ENCODE assay signal across 9 cellular contexts in the genomic region with DNA sequence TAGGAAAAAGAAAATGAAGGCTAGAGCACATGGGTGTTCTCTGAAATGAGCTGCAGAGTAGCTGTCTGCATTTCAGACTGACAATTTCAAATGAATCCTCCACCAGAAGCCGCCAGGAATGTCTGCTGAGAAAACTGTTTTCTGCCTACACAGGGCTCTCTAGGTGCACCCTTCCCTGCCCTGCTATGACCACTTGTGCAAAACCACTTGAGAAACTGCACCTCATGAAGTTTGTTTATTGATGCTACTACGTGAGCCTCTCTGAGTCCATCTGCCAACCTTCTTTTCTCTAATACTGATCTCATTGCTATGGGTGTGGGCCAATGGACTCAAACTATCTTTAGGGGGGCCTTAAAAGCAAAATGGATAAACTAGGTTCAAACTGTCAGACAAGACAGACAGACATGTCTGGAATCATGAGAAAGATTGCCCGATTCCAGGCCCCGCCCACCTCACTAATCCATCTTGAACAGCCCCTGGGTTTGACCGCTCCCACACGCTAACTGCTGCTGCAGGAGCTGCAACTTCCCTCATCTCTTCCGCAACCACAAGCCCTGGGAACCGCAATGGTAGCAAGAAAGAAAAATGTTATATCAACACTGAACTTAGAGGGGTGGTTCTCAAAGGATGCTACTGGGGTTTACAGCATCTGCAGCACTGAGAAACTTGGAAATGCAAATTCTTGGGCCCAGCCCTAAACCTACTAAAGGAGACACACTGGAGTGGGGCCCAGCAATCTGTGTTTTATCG. TPM values are rescaled to one million over a fixed set of nuclear protein-coding genes. Genes with fewer than 3 reads are reported as not detected.
DNase-seq lines count a peak whose midpoint lies in the region; ATAC-seq, FAIRE-seq and TF ChIP-seq lines count a peak whose summit lies in the region.
"Had no signal": no experiment of that assay in that cellular context is flagged by ENCODE, and none has a peak within 500 bp of the region (broad histone marks: within the 10 kb centered on the region; RNA-seq: fewer than 3 reads in every experiment).

No MANE protein-coding gene starts in this region.

- CTCF ChIA-PET in K562 (lab: Yijun Ruan, JAX; ENCODE audit: low intra/inter-chr PET ratio) = no interaction called here

- H3K36me3 ChIP-seq in K562 (ENCODE audit: control insufficient read depth, insufficient read depth, low read length) (no peaks in the 10 kb centered on the region), tibial artery (no peaks in the 10 kb centered on the region), esophagus muscularis mucosa (no peaks in the 10 kb centered on the region)

- H3K4me1 ChIP-seq in K562 (replicated peaks in 1 of 2; ENCODE audit: control insufficient read depth in 2 of 2, insufficient read depth in 2 of 2, low read length in 2 of 2) (peaks cover 30 to 78% of the 10 kb centered on the region in 2 experiments), tibial artery (peaks cover 0 to 9% (median 4%) of the 10 kb centered on the region in 4 donors), esophagus muscularis mucosa (peaks cover 0 to 10% (median 6%) of the 10 kb centered on the region in 4 donors)

- in situ Hi-C loops in K562 (cut with MboI) = no loop called here

- H3K4me3 ChIP-seq in K562 (no peak overlapping the region), tibial artery (no peak overlapping the region), esophagus muscularis mucosa (no peak overlapping the region)

- H3K9me3 ChIP-seq in K562 (replicated peaks; ENCODE audit: control insufficient read depth, insufficient read depth, low read depth, low read length) = no peaks in the 10 kb centered on the region
- H3K9me3 ChIP-seq in tibial artery = no peaks in the 10 kb centered on the region
- no peaks in the 10 kb centered on the region for H3K9me3 ChIP-seq in esophagus muscularis mucosa

- H3K9me1 ChIP-seq in K562 (ENCODE audit: control insufficient read depth, insufficient read depth, low read length) = no peaks in the 10 kb centered on the region

- BruUV-seq in K562 (replicated peaks; lab: Mats Ljungman, UMichigan) = no TSS peak

- H3K79me2 ChIP-seq in K562 (ENCODE audit: control insufficient read depth, insufficient read depth, low read length) = no peaks in the 10 kb centered on the region

- H2AFZ ChIP-seq in K562 (ENCODE audit: low read depth, low read length) = peak overlapping the region; percentile 46

- FAIRE-seq in K562 (lab: Jason Lieb, UNC) = peak; percentile 87

- POLR2A ChIA-PET in K562 (lab: Yijun Ruan, JAX) = interaction anchor here (0.7 to 1.2 kb wide), 3 partner anchors 15 to 201 kb away, joined by 3 to 4 read pairs (median 4); no protein-coding TSS in a partner anchor

- intact Hi-C loops in K562 (cut with micrococcal nuclease) = loop anchor here (5.0 to 10.0 kb wide), 2 partner anchors 32 to 95 kb away; no protein-coding TSS in a partner anchor
- intact Hi-C loops in tibial artery (cut with DNase I; ENCODE audit: low total_unique reads) = loop anchor here (10.0 kb wide), 2 partner anchors 175 to 865 kb away; no protein-coding TSS in a partner anchor
- intact Hi-C loops in esophagus muscularis mucosa (cut with DNase I) = no loop called here

- H3K27ac ChIP-seq in K562 (ENCODE audit: extremely low read depth, low read depth, low read length) (peak overlapping the region; percentile 62), tibial artery (no peak overlapping the region), esophagus muscularis mucosa (replicated peaks in 1 of 4) (no peak overlapping the region)

- no peaks in the 10 kb centered on the region for H3K27me3 ChIP-seq in K562 (ENCODE audit: control insufficient read depth in 2 of 2, insufficient read depth in 2 of 2, low read length in 2 of 2)
- H3K27me3 ChIP-seq in tibial artery = no peaks in the 10 kb centered on the region
- no peaks in the 10 kb centered on the region for H3K27me3 ChIP-seq in esophagus muscularis mucosa

- TF ChIP-seq RAD21 in K562 (CRISPR knock-in tag; conservative IDR thresholded peaks at IDR 0.05 in 1 of 2, IDR thresholded peaks at IDR 0.05 in 1 of 2) = no peak

- whole genome bisulfite sequencing in K562 (ENCODE audit: insufficient coverage, low coverage, missing lambda C conversion rate) = 0% methylated on average over 9 of the region's 9 CpGs
- WGBS in esophagus muscularis mucosa = 93% methylated on average over 9 of the region's 9 CpGs

- H3K4me2 ChIP-seq in K562 (ENCODE audit: insufficient read depth, low read length) = peak overlapping the region; percentile 62

- no peaks in the 10 kb centered on the region for H4K20me1 ChIP-seq in K562 (replicated peaks; ENCODE audit: control insufficient read depth, insufficient read depth, low read length)

- DNase-seq in CMK (ENCODE audit: low read depth) = peak; percentile 82
- peak; percentile 56 to 88 (median 66) for DNase-seq in K562 (ENCODE audit: extremely low read depth in 1 of 4, low spot score in 3 of 4)
- no peak for DNase-seq in tibial artery
- DNase-seq in esophagus muscularis mucosa (ENCODE audit: extremely low spot score) = no peak
- DNase-seq in stimulated activated CD4-positive, alpha-beta T cell treated with anti-CD3 and anti-CD28 coated beads, Interleukin-4, amount 100 ng/mL, for 4 hours = no peak
- DNase-seq: SHP77 treated with DMSO at 0.1 percent for 48 hours had no signal

- TF ChIP-seq POLR2A in K562 (conservative IDR thresholded peaks at IDR 0.05) (no peak), esophagus muscularis mucosa (IDR thresholded peaks at IDR 0.05; ENCODE audit: low read depth) (no peak)

- ATAC-seq in GM19397 (IDR thresholded peaks at IDR 0.05; ENCODE audit: unreplicated experiment) (peak; percentile 27), HG03571 (IDR thresholded peaks at IDR 0.05; ENCODE audit: unreplicated experiment) (peak; percentile 11), K562 (peak; percentile 77), GM18873 (IDR thresholded peaks at IDR 0.05; ENCODE audit: low FRiP score, unreplicated experiment) (no peak)

- no peak for TF ChIP-seq CTCF in K562 (IDR thresholded peaks at IDR 0.05 in 2 of 3, conservative IDR thresholded peaks at IDR 0.05 in 1 of 3; ENCODE audit: insufficient read depth in 2 of 3, low read depth in 1 of 3, low read length in 3 of 3)
- TF ChIP-seq CTCF in tibial artery (IDR thresholded peaks at IDR 0.05) = no peak
- TF ChIP-seq CTCF in esophagus muscularis mucosa (IDR thresholded peaks at IDR 0.05) = no peak

- peak overlapping the region in 1 of 2 experiments; percentile 23; a peak in 1 of 4 replicates for H3K9ac ChIP-seq in K562 (ENCODE audit: insufficient read depth in 1 of 2, low read depth in 2 of 2, low read length in 2 of 2)

- peak; percentile 80 for TF ChIP-seq EP300 in K562 (IDR thresholded peaks at IDR 0.05; ENCODE audit: low read length)
- TF ChIP-seq EP300 in esophagus muscularis mucosa (IDR thresholded peaks at IDR 0.05) = no peak

TF ChIP-seq in K562, 482 proteins besides CTCF, POLR2A, EP300 and RAD21 (continues in another document):
- no peak for TF ChIP-seq SMC3 (conservative IDR thresholded peaks at IDR 0.05; ENCODE audit: insufficient read depth, low read depth, low read length)
- peak; percentile 27; the same call in 1 of the 2 replicates for TF ChIP-seq CREM (IDR thresholded peaks at IDR 0.05; ENCODE audit: low read depth)
- no peak for TF ChIP-seq ZNF408 (CRISPR knock-in tag; IDR thresholded peaks at IDR 0.05; ENCODE audit: low read depth)
- TF ChIP-seq CBFA2T3 (IDR thresholded peaks at IDR 0.05) = peak; percentile 89
- no peak for TF ChIP-seq GTF2A2 (tag; IDR thresholded peaks at IDR 0.05)
- TF ChIP-seq HMG20B (CRISPR knock-in tag; IDR thresholded peaks at IDR 0.05) = no peak
- no peak for TF ChIP-seq ZNF707 (CRISPR knock-in tag; conservative IDR thresholded peaks at IDR 0.05)
- TF ChIP-seq, protein P1, sequence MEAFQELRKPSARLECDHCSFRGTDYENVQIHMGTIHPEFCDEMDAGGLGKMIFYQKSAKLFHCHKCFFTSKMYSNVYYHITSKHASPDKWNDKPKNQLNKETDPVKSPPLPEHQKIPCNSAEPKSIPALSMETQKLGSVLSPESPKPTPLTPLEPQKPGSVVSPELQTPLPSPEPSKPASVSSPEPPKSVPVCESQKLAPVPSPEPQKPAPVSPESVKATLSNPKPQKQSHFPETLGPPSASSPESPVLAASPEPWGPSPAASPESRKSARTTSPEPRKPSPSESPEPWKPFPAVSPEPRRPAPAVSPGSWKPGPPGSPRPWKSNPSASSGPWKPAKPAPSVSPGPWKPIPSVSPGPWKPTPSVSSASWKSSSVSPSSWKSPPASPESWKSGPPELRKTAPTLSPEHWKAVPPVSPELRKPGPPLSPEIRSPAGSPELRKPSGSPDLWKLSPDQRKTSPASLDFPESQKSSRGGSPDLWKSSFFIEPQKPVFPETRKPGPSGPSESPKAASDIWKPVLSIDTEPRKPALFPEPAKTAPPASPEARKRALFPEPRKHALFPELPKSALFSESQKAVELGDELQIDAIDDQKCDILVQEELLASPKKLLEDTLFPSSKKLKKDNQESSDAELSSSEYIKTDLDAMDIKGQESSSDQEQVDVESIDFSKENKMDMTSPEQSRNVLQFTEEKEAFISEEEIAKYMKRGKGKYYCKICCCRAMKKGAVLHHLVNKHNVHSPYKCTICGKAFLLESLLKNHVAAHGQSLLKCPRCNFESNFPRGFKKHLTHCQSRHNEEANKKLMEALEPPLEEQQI (IDR thresholded peaks at IDR 0.05) = no peak
- no peak for TF ChIP-seq KDM5B (IDR thresholded peaks at IDR 0.05; ENCODE audit: insufficient replicate concordance, low read depth, low read length)

RNA-seq across cellular contexts. Expression of a gene that starts 9.0 kb away (rescaled TPM):
- total RNA-seq in K562 (2011; cell fraction: chromatin; rRNA removed; ENCODE audit: low replicate concordance) = 23.7 and 67.2 TPM in 2 replicates
- 12.6 and 14.2 TPM in 2 replicates for total RNA-seq in K562 (2011; cell fraction: nucleolus; rRNA removed)
- 44.8 and 62.4 TPM in 2 replicates for total RNA-seq in K562 (2011; cell fraction: nucleoplasm; rRNA removed)
- total RNA-seq in K562 (2014; rRNA removed) = 21.3 and 24.3 TPM in 2 replicates
- total RNA-seq in K562 (2014; rRNA removed; fragmentation: Illumina TruSeq; extraction: Trizol) = 54.4 and 64.0 TPM in 2 replicates
- total RNA-seq in K562 (2015; rRNA removed; fragmentation: Illumina TruSeq; extraction: Trizol) = 38.5 and 41.5 TPM in 2 replicates
- 36.2 and 36.3 TPM in 2 replicates for total RNA-seq in K562 (2021)
- polyA plus RNA-seq in K562 (2011; rRNA removed) = 27.5 and 62.6 TPM in 2 replicates
- polyA plus RNA-seq in K562 (2011; cell fraction: cytosol; rRNA removed) = 15.3 and 38.6 TPM in 2 replicates
- 22.4 and 32.0 TPM in 2 replicates for polyA plus RNA-seq in K562 (2011; cell fraction: nucleus; rRNA removed)
- polyA plus RNA-seq in K562 (2012) = 42.9 and 74.0 TPM in 2 replicates
- polyA plus RNA-seq in K562 (2014; fragmentation: Illumina TruSeq; extraction: Trizol) = 36.3 and 38.1 TPM in 2 replicates
- 10 to 100 TPM; 10.2 to 14.9 TPM for polyA plus RNA-seq in K562 (2014; fragmentation: Nextera tagmentation; extraction: Ambion mirVana)
- 29.8 and 38.7 TPM in 2 replicates for polyA plus RNA-seq in K562 (2014; rRNA removed)
- 28.5 and 46.2 TPM in 2 replicates for polyA minus RNA-seq in K562 (2011; rRNA and poly(A)+ RNA removed)
- polyA minus RNA-seq in K562 (2011; cell fraction: cytosol; rRNA and poly(A)+ RNA removed) = 8.7 and 22.3 TPM in 2 replicates
- 19.5 and 38.5 TPM in 2 replicates for polyA minus RNA-seq in K562 (2011; cell fraction: nucleus; rRNA and poly(A)+ RNA removed)
- total RNA-seq in esophagus muscularis mucosa = 10 to 100 TPM; 31.6 to 57.7 (median 49.7) TPM

Comparison
In these comparisons a context has a peak if more than half of its experiments do, and no peak if none do; other contexts are left out.
1. DNase-seq: peak in CMK (single experiment) and K562 (4 of 4); none in tibial artery (0 of 2), esophagus muscularis mucosa (single experiment) and stimulated activated CD4-positive, alpha-beta T cell treated with anti-CD3 and anti-CD28 coated beads, Interleukin-4, amount 100 ng/mL, for 4 hours (0 of 2).